ENCODE assay signal across 8 cellular contexts in the genomic region with DNA sequence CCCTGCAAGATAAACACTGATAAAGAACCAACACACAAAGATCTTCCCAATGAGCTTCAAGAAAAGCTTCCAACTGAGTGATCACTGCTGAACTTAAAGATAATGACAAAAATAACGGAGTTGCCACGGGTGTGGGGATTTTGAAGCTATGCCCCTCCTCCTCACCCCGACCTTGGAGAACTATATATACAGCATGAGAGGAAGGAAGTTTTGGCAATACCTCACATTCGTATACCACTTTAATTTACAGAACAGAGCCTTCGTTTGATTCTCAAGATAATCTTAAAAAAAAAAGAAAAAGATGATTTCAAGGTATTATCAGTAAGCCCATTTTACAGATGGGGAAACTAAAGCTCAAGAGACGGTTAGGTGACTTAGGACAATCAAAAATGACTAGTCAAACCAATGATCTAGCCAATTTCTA. TPM values are rescaled to one million over a fixed set of nuclear protein-coding genes. Genes with fewer than 3 reads are reported as not detected.
A peak's percentile ranks its signal among the peaks of the same experiment; 100 is the strongest.
DNase-seq lines count a peak whose midpoint lies in the region; ATAC-seq, FAIRE-seq and TF ChIP-seq lines count a peak whose summit lies in the region.

No MANE protein-coding gene starts in this region.

- peak overlapping the region; percentile 100 for H4K5ac ChIP-seq in IMR-90 (ENCODE audit: low read depth, low read length)

- no peak for ATAC-seq in IMR-90 (ENCODE audit: low read depth)
- ATAC-seq in GM12878, result peak; percentile 47
- no peak for ATAC-seq in lung (ENCODE audit: insufficient read depth, low FRiP score)
- ATAC-seq in HG03159 (IDR thresholded peaks at IDR 0.05; ENCODE audit: unreplicated experiment), result no peak
- ATAC-seq in HG02642 (IDR thresholded peaks at IDR 0.05; ENCODE audit: poor library complexity, unreplicated experiment), result no peak

- peak overlapping the region; percentile 21 for H2AK9ac ChIP-seq in IMR-90 (replicated peaks; ENCODE audit: low read depth, low read length, poor library complexity)

- peak overlapping the region; percentile 82 for H2BK5ac ChIP-seq in IMR-90 (ENCODE audit: low read depth, low read length, poor library complexity, severe bottlenecking)

- RAD21 ChIA-PET in GM12878 (lab: Charles Lee; ENCODE audit: unreplicated experiment), result interaction anchor here (0.8 to 2.4 kb wide), 5 partner anchors 13 to 265 kb away, joined by 3 to 6 read pairs (median 4); no protein-coding TSS in a partner anchor

- H3K4me1 ChIP-seq in IMR-90 (ENCODE audit: control insufficient read depth, insufficient read depth, low read length) (peaks cover 5% of the 10 kb centered on the region; the same call in 1 of the 2 replicates), GM12878 (ENCODE audit: control insufficient read depth, insufficient read depth, low read length) (peaks cover 11% of the 10 kb centered on the region), lung (ENCODE audit: control insufficient read depth in 2 of 2, insufficient read depth in 2 of 2, low read length in 2 of 2) (peaks cover 4 to 21% of the 10 kb centered on the region in 2 donors)

- H3K9me1 ChIP-seq in IMR-90 (ENCODE audit: insufficient read depth, low read length), result peaks cover 3% of the 10 kb centered on the region; the same call in 1 of the 2 replicates

- peak overlapping the region; percentile 95 for H3K4ac ChIP-seq in IMR-90 (ENCODE audit: low read depth, low read length)

- H2AFZ ChIP-seq in IMR-90 (replicated peaks; ENCODE audit: low read length, poor library complexity) (peak overlapping the region; percentile 98), GM12878 (ENCODE audit: control insufficient read depth, low read depth, low read length) (peak overlapping the region; percentile 87)

- H3K4me2 ChIP-seq in IMR-90 (ENCODE audit: low read depth, low read length), result peak overlapping the region; percentile 95
- H3K4me2 ChIP-seq in GM12878 (ENCODE audit: control insufficient read depth, insufficient read depth), result peak overlapping the region; percentile 95

- no peaks in the 10 kb centered on the region for H3K27me3 ChIP-seq in BJ (ENCODE audit: control insufficient read depth, insufficient read depth, low read length)
- no peaks in the 10 kb centered on the region for H3K27me3 ChIP-seq in IMR-90 (ENCODE audit: control insufficient read depth, insufficient read depth, low read length)
- no peaks in the 10 kb centered on the region for H3K27me3 ChIP-seq in GM12878 (replicated peaks in 1 of 2; ENCODE audit: control insufficient read depth in 2 of 2, insufficient read depth in 2 of 2, low read length in 1 of 2)
- H3K27me3 ChIP-seq in lung (ENCODE audit: control insufficient read depth, insufficient read depth), result no peaks in the 10 kb centered on the region

- CTCF ChIA-PET in BJ (lab: Yijun Ruan, JAX), result interaction anchor here (0.7 to 9.3 kb wide), 4 partner anchors 38 to 192 kb away, joined by 3 to 118 read pairs (median 13); no protein-coding TSS in a partner anchor
- CTCF ChIA-PET in IMR-90 (lab: Yijun Ruan, JAX), result interaction anchor here (1.1 kb wide), 1 partner anchor 180 kb away, joined by 10 read pairs; no protein-coding TSS in a partner anchor
- CTCF ChIA-PET in GM12878 (lab: Yijun Ruan, JAX), result interaction anchor here (0.7 to 11.2 kb wide), 7 partner anchors 8 to 363 kb away, joined by 3 to 279 read pairs (median 4); no protein-coding TSS in a partner anchor

- H3K18ac ChIP-seq in IMR-90 (ENCODE audit: low read depth, low read length), result peak overlapping the region; percentile 65

- dilution Hi-C loops in IMR-90 (cut with HindIII; ENCODE audit: low sequenced_read_pairs, unreplicated experiment), result loop anchor here (25.0 kb wide), 1 partner anchor 186 kb away; no protein-coding TSS in a partner anchor

- peak overlapping the region; percentile 35; the same call in 1 of the 2 replicates for H2AK5ac ChIP-seq in IMR-90 (ENCODE audit: low read depth, low read length)

- peaks cover 24 to 38% of the 10 kb centered on the region in 2 experiments for H3K79me1 ChIP-seq in IMR-90 (ENCODE audit: low read depth in 1 of 2, low read length in 2 of 2)

- no peaks in the 10 kb centered on the region for H3K9me3 ChIP-seq in IMR-90 (ENCODE audit: control insufficient read depth, insufficient read depth, low read length)
- no peaks in the 10 kb centered on the region for H3K9me3 ChIP-seq in GM12878 (replicated peaks; ENCODE audit: control insufficient read depth, insufficient read depth, low read length)
- H3K9me3 ChIP-seq in lung (ENCODE audit: control insufficient read depth in 2 of 2, insufficient read depth in 1 of 2, low read length in 1 of 2), result no peaks in the 10 kb centered on the region

- DNase-seq in BJ (ENCODE audit: low read depth) (no peak), IMR-90 (no peak), GM12878 (ENCODE audit: low read depth, low spot score) (no peak), lung (ENCODE audit: low spot score) (no peak), globus pallidus (ENCODE audit: low spot score) (no peak), putamen (ENCODE audit: low spot score) (no peak)

- H2BK120ac ChIP-seq in IMR-90 (ENCODE audit: low read depth, low read length), result peak overlapping the region; percentile 46; the same call in 1 of the 2 replicates

- in situ Hi-C loops in IMR-90 (cut with MboI; ENCODE audit: low sequenced_read_pairs), result no loop called here
- in situ Hi-C loops in GM12878 (cut with MboI), result loop anchor here (5.0 to 10.0 kb wide), 3 partner anchors 359 to 529 kb away; no protein-coding TSS in a partner anchor

- SMC1A ChIA-PET in GM12878 (lab: Charles Lee; ENCODE audit: uncharacterized antibody, unreplicated experiment), result interaction anchor here (0.6 to 2.7 kb wide), 13 partner anchors 8 to 368 kb away, joined by 3 to 12 read pairs (median 3); partner anchors contain the start of gene ACYP1

- H3K4me3 ChIP-seq in BJ (ENCODE audit: low read depth, low read length), result peak overlapping the region; percentile 72
- peak overlapping the region; percentile 91 for H3K4me3 ChIP-seq in IMR-90 (ENCODE audit: insufficient read depth, low read depth, low read length)
- peak overlapping the region; percentile 72 for H3K4me3 ChIP-seq in GM12878
- peak overlapping the region; percentile 73 for H3K4me3 ChIP-seq in lung

- no peak for FAIRE-seq in GM12878 (lab: Jason Lieb, UNC)

- no peak for TF ChIP-seq POLR2A in IMR-90 (IDR thresholded peaks at IDR 0.05; ENCODE audit: low read depth, low read length)
- no peak for TF ChIP-seq POLR2A in GM12878 (IDR thresholded peaks at IDR 0.05; ENCODE audit: low read depth, low read length)

- peak overlapping the region; percentile 82 for H3K14ac ChIP-seq in IMR-90 (replicated peaks; ENCODE audit: low read depth, low read length)

- intact Hi-C loops in IMR-90 (cut with micrococcal nuclease) (no loop called here), GM12878 (cut with micrococcal nuclease; ENCODE audit: unreplicated experiment) (loop anchor here (2.0 kb wide), 1 partner anchor 361 kb away; no protein-coding TSS in a partner anchor)

- peak overlapping the region; percentile 97 to 100 for H4K8ac ChIP-seq in IMR-90 (ENCODE audit: low read depth in 2 of 2, low read length in 2 of 2)

- peak overlapping the region; percentile 93 for H3K27ac ChIP-seq in IMR-90 (ENCODE audit: insufficient read depth, low read length)
- H3K27ac ChIP-seq in GM12878 (ENCODE audit: control insufficient read depth, insufficient read depth), result peak overlapping the region; percentile 88
- peak overlapping the region; percentile 90 to 93 for H3K27ac ChIP-seq in lung (ENCODE audit: low read depth in 1 of 2, low read length in 1 of 2)

- no peaks in the 10 kb centered on the region for H3K36me3 ChIP-seq in BJ (ENCODE audit: control insufficient read depth, insufficient read depth, low read length)
- no peaks in the 10 kb centered on the region for H3K36me3 ChIP-seq in IMR-90 (ENCODE audit: control insufficient read depth, insufficient read depth, low read length)
- 0 out of 4 replicates have a peak, but pooled peaks cover 0 to 3% of the 10 kb centered on the region in 2 experiments for H3K36me3 ChIP-seq in GM12878 (ENCODE audit: control insufficient read depth in 2 of 2, insufficient read depth in 2 of 2, low read length in 1 of 2)
- H3K36me3 ChIP-seq in lung (ENCODE audit: control insufficient read depth in 2 of 2, insufficient read depth in 2 of 2, low read length in 2 of 2), result peaks cover under 1 to 4% of the 10 kb centered on the region in 2 donors

- no peak overlapping the region for H2BK15ac ChIP-seq in IMR-90 (ENCODE audit: low read depth, low read length)

- H3K9ac ChIP-seq in IMR-90 (ENCODE audit: low read depth, low read length) (peak overlapping the region; percentile 89), GM12878 (ENCODE audit: control insufficient read depth, insufficient read depth, low read length) (peak overlapping the region; percentile 95)

- H2BK20ac ChIP-seq in IMR-90 (ENCODE audit: low read depth, low read length), result no peak overlapping the region

- no peak for TF ChIP-seq EP300 in GM12878 (IDR thresholded peaks at IDR 0.05; ENCODE audit: borderline replicate concordance in 1 of 2, control insufficient read depth in 1 of 2, low read depth in 2 of 2, low read length in 2 of 2)

- peak overlapping the region; percentile 76; the same call in 1 of the 2 replicates for H3K56ac ChIP-seq in IMR-90 (ENCODE audit: extremely low read depth, insufficient read depth, low read length)

- no CpG with 5 or more reads among the region's 6 CpGs for WGBS in IMR-90 (ENCODE audit: extremely low coverage in 2 of 2, insufficient read length in 1 of 2), 2 experiments
- WGBS in GM12878 (ENCODE audit: insufficient coverage, insufficient replicate concordance, low lambda C conversion rate, missing lambda C conversion rate), result 2% methylated on average over 6 of the region's 6 CpGs
- WGBS in lung, 2 donors, result 0 to 2% methylated on average over 6 of the region's 6 CpGs

- H4K20me1 ChIP-seq in IMR-90 (ENCODE audit: insufficient read depth, low read length), result no peaks in the 10 kb centered on the region
- no peaks in the 10 kb centered on the region for H4K20me1 ChIP-seq in GM12878 (ENCODE audit: control insufficient read depth, insufficient read depth)

- TF ChIP-seq CTCF in BJ (IDR thresholded peaks at IDR 0.05; ENCODE audit: insufficient read depth, low read depth, low read length), result no peak
- no peak for TF ChIP-seq CTCF in IMR-90 (conservative IDR thresholded peaks at IDR 0.05; ENCODE audit: low read depth, low read length)
- no peak for TF ChIP-seq CTCF in GM12878 (IDR thresholded peaks at IDR 0.05 in 2 of 3, conservative IDR thresholded peaks at IDR 0.05 in 1 of 3; ENCODE audit: control insufficient read depth in 2 of 3, extremely low read depth in 1 of 3, insufficient read depth in 1 of 3, low read depth in 3 of 3, low read length in 3 of 3)
- no peak for TF ChIP-seq CTCF in lung (IDR thresholded peaks at IDR 0.05; ENCODE audit: control extremely low read depth, extremely low read depth)

- H3K79me2 ChIP-seq in GM12878 (ENCODE audit: control insufficient read depth, insufficient read depth, low read length), result peaks cover 32% of the 10 kb centered on the region

- BruUV-seq in IMR-90 (replicated peaks; lab: Mats Ljungman, UMichigan) (no TSS peak), GM12878 (replicated peaks; lab: Mats Ljungman, UMichigan) (no TSS peak)

- H3K23ac ChIP-seq in IMR-90 (ENCODE audit: low read depth, low read length), result peak overlapping the region; percentile 84

- TF ChIP-seq RAD21 in IMR-90 (IDR thresholded peaks at IDR 0.05; ENCODE audit: low read length) (no peak), GM12878 (IDR thresholded peaks at IDR 0.05; ENCODE audit: insufficient read depth, low read depth, low read length) (no peak)

- H4K91ac ChIP-seq in IMR-90 (ENCODE audit: insufficient read depth, low read depth, low read length), result peak overlapping the region; percentile 59; the same call in 1 of the 2 replicates

- POLR2A ChIA-PET in BJ (lab: Charles Lee) (interaction anchor here (0.6 kb wide), 2 partner anchors 172 to 179 kb away, joined by 3 to 6 read pairs; no protein-coding TSS in a partner anchor), IMR-90 (lab: Charles Lee; ENCODE audit: unreplicated experiment) (no interaction called here), GM12878 (lab: Charles Lee) (interaction anchor here (0.6 to 1.4 kb wide), 5 partner anchors 9 to 361 kb away, joined by 3 to 5 read pairs (median 4); no protein-coding TSS in a partner anchor)

RNA-seq across cellular contexts. Expression of gene NEK9, which starts 0.7 kb away (rescaled TPM):
- polyA plus RNA-seq in BJ (2011; rRNA removed) (38.1 and 53.4 TPM in 2 replicates), IMR-90 (2012; rRNA removed) (18.8 and 23.2 TPM in 2 replicates), GM12878 (2011; rRNA removed) (51.3 and 60.0 TPM in 2 replicates), GM12878 (2014; fragmentation: Illumina TruSeq; extraction: Trizol) (43.0 and 55.3 TPM in 2 replicates), GM12878 (2014; fragmentation: Nextera tagmentation; extraction: Ambion mirVana) (10 to 100 TPM in 1 of 2 experiments, 1 to 10 TPM in 1; 6.0 to 15.7 TPM), GM12878 (2014; rRNA removed) (61.9 and 64.5 TPM in 2 replicates), GM12878 (2016; fragmentation: Nextera tagmentation; extraction: Ambion mirVana) (10 to 100 TPM; 43.4 to 46.1 TPM), lung (10 to 100 TPM; 23.1 to 32.4 TPM)
- 36.4 and 38.5 TPM in 2 replicates for polyA minus RNA-seq in BJ (2011; rRNA and poly(A)+ RNA removed)
- total RNA-seq in IMR-90 (2012; rRNA removed) (22.9 and 31.4 TPM in 2 replicates), GM12878 (2014; rRNA removed) (39.8 and 48.1 TPM in 2 replicates), GM12878 (2014; rRNA removed; fragmentation: Illumina TruSeq; extraction: Trizol) (24.7 and 26.9 TPM in 2 replicates), GM12878 (2021) (78.8 and 83.0 TPM in 2 replicates), lung (10 to 100 TPM; 74.1 to 76.3 TPM)
- 13.8 and 26.9 TPM in 2 replicates for polyA plus RNA-seq in IMR-90 (2012; cell fraction: cytosol; rRNA removed)
- 42.3 and 45.3 TPM in 2 replicates for polyA plus RNA-seq in IMR-90 (2012; cell fraction: nucleus; rRNA removed; ENCODE audit: low replicate concordance)
- total RNA-seq in GM12878 (2013; cell fraction: nucleolus; rRNA removed), result 102 and 108 TPM in 2 replicates
- 25.6 TPM for polyA plus RNA-seq in GM12878 (2011; ENCODE audit: low read depth)
- polyA plus RNA-seq in GM12878 (2011; cell fraction: cytosol; rRNA removed), result 21.7 and 34.4 TPM in 2 replicates
- 51.1 and 77.0 TPM in 2 replicates for polyA plus RNA-seq in GM12878 (2011; cell fraction: nucleus; rRNA removed)
- 34.2 and 38.4 TPM in 2 replicates for polyA plus RNA-seq in GM12878 (2012)
- polyA minus RNA-seq in GM12878 (2011; rRNA and poly(A)+ RNA removed), result 41.1 and 51.6 TPM in 2 replicates
- 17.5 and 17.6 TPM in 2 replicates for polyA minus RNA-seq in GM12878 (2011; cell fraction: cytosol; rRNA and poly(A)+ RNA removed)
- 26.8 and 65.3 TPM in 2 replicates for polyA minus RNA-seq in GM12878 (2011; cell fraction: nucleus; rRNA and poly(A)+ RNA removed)

RNA-seq across cellular contexts. Expression of gene TMED10, which starts 50.3 kb away (rescaled TPM):
- polyA plus RNA-seq in BJ (2011; rRNA removed) (466 and 505 TPM in 2 replicates), IMR-90 (2012; rRNA removed) (244 and 254 TPM in 2 replicates), GM12878 (2011; rRNA removed) (199 and 223 TPM in 2 replicates), GM12878 (2014; fragmentation: Illumina TruSeq; extraction: Trizol) (169 and 214 TPM in 2 replicates), GM12878 (2014; fragmentation: Nextera tagmentation; extraction: Ambion mirVana) (100 to 1,000 TPM; 150 to 270 TPM), GM12878 (2014; rRNA removed) (115 and 121 TPM in 2 replicates), GM12878 (2016; fragmentation: Nextera tagmentation; extraction: Ambion mirVana) (100 to 1,000 TPM; 244 to 254 TPM), lung (100 to 1,000 TPM in 1 of 2 donors, 10 to 100 TPM in 1; 79.5 to 332 TPM)
- polyA minus RNA-seq in BJ (2011; rRNA and poly(A)+ RNA removed), result 326 and 514 TPM in 2 replicates
- total RNA-seq in IMR-90 (2012; rRNA removed) (327 and 441 TPM in 2 replicates), GM12878 (2014; rRNA removed) (99.8 and 107 TPM in 2 replicates), GM12878 (2014; rRNA removed; fragmentation: Illumina TruSeq; extraction: Trizol) (106 and 109 TPM in 2 replicates), GM12878 (2021) (147 and 161 TPM in 2 replicates), lung (100 to 1,000 TPM; 217 to 398 TPM)
- 142 and 290 TPM in 2 replicates for polyA plus RNA-seq in IMR-90 (2012; cell fraction: cytosol; rRNA removed)
- polyA plus RNA-seq in IMR-90 (2012; cell fraction: nucleus; rRNA removed; ENCODE audit: low replicate concordance), result 69.6 and 90.7 TPM in 2 replicates
- total RNA-seq in GM12878 (2013; cell fraction: nucleolus; rRNA removed), result 138 and 145 TPM in 2 replicates
- polyA plus RNA-seq in GM12878 (2011; ENCODE audit: low read depth), result 99.6 TPM
- polyA plus RNA-seq in GM12878 (2011; cell fraction: cytosol; rRNA removed), result 154 and 164 TPM in 2 replicates
- 56.4 and 83.3 TPM in 2 replicates for polyA plus RNA-seq in GM12878 (2011; cell fraction: nucleus; rRNA removed)
- polyA plus RNA-seq in GM12878 (2012), result 95.7 and 127 TPM in 2 replicates
- 340 and 413 TPM in 2 replicates for polyA minus RNA-seq in GM12878 (2011; rRNA and poly(A)+ RNA removed)
- polyA minus RNA-seq in GM12878 (2011; cell fraction: cytosol; rRNA and poly(A)+ RNA removed), result 110 and 126 TPM in 2 replicates
- 38.0 and 52.0 TPM in 2 replicates for polyA minus RNA-seq in GM12878 (2011; cell fraction: nucleus; rRNA and poly(A)+ RNA removed)

RNA-seq across cellular contexts. Expression of gene ZC2HC1C, which starts 56.7 kb away (rescaled TPM):
- polyA plus RNA-seq in BJ (2011; rRNA removed), result 0.85 and 1.2 TPM in 2 replicates
- 0.62 and 2.0 TPM in 2 replicates for polyA minus RNA-seq in BJ (2011; rRNA and poly(A)+ RNA removed)
- total RNA-seq in IMR-90 (2012; rRNA removed), result 0.28 and 0.54 TPM in 2 replicates
- 0.15 and 0.36 TPM in 2 replicates for polyA plus RNA-seq in IMR-90 (2012; rRNA removed)
- polyA plus RNA-seq in IMR-90 (2012; cell fraction: cytosol; rRNA removed), result 0.11 and 0.13 TPM in 2 replicates
- 0.09 and 0.34 TPM in 2 replicates for polyA plus RNA-seq in IMR-90 (2012; cell fraction: nucleus; rRNA removed; ENCODE audit: low replicate concordance)
- 0.56 and 1.1 TPM in 2 replicates for total RNA-seq in GM12878 (2013; cell fraction: nucleolus; rRNA removed)
- 1.8 and 2.2 TPM in 2 replicates for total RNA-seq in GM12878 (2014; rRNA removed)
- total RNA-seq in GM12878 (2014; rRNA removed; fragmentation: Illumina TruSeq; extraction: Trizol), result 1.8 and 2.0 TPM in 2 replicates
- total RNA-seq in GM12878 (2021), result 1.1 and 1.7 TPM in 2 replicates
- polyA plus RNA-seq in GM12878 (2011; ENCODE audit: low read depth), result 1.2 TPM
- polyA plus RNA-seq in GM12878 (2011; rRNA removed), result 0.71 and 0.92 TPM in 2 replicates
- 0.62 and 0.73 TPM in 2 replicates for polyA plus RNA-seq in GM12878 (2011; cell fraction: cytosol; rRNA removed)
- polyA plus RNA-seq in GM12878 (2011; cell fraction: nucleus; rRNA removed), result 0.48 and 1.1 TPM in 2 replicates
- polyA plus RNA-seq in GM12878 (2012), result 1.1 and 1.2 TPM in 2 replicates
- polyA plus RNA-seq in GM12878 (2014; fragmentation: Illumina TruSeq; extraction: Trizol), result 0.90 and 1.2 TPM in 2 replicates
- 1 to 10 TPM; 1.3 to 1.4 TPM for polyA plus RNA-seq in GM12878 (2014; fragmentation: Nextera tagmentation; extraction: Ambion mirVana)
- 1.7 and 2.4 TPM in 2 replicates for polyA plus RNA-seq in GM12878 (2014; rRNA removed)
- 1 to 10 TPM; 2.9 to 3.7 TPM for polyA plus RNA-seq in GM12878 (2016; fragmentation: Nextera tagmentation; extraction: Ambion mirVana)
- polyA minus RNA-seq in GM12878 (2011; rRNA and poly(A)+ RNA removed), result 0.82 TPM in 1 of 2 replicates, not detected in the other
- not detected in 2 replicates for polyA minus RNA-seq in GM12878 (2011; cell fraction: cytosol; rRNA and poly(A)+ RNA removed)
- 0.19 and 0.60 TPM in 2 replicates for polyA minus RNA-seq in GM12878 (2011; cell fraction: nucleus; rRNA and poly(A)+ RNA removed)
- total RNA-seq in lung, result 1 to 10 TPM; 5.6 to 6.7 TPM
- 1 to 10 TPM; 2.7 to 7.6 TPM for polyA plus RNA-seq in lung
